1 cellular context compared by ENCODE assay signal in the genomic region with DNA sequence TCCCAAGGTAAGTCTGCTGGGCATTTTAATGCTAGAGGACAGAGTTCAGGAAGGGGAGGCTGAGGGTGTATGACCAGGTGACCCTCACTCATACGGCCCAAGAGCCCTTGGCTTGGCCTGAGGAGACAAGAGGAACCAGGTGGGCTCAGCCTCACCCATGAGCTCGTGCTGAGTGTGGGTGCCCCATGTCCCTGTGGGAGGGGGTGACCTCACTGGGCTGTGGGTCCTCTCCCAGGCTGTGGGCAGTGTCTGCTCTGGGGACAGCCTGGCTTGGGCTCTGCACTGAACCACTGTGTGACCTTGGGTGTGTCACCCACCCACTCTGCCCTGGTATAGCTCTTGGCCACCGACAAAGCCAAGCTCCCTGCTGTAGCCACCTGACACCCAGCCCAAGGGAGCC.
TF ChIP-seq lines count a peak whose summit lies in the region.

No MANE protein-coding gene starts in this region.

TF ChIP-seq in HepG2, 621 proteins besides CTCF, POLR2A, EP300 and RAD21 (continued from another document):
- TF ChIP-seq PBX2 (CRISPR knock-in tag; IDR thresholded peaks at IDR 0.05) (no peak), RXRB (CRISPR knock-in tag; IDR thresholded peaks at IDR 0.05; ENCODE audit: borderline replicate concordance) (no peak), MATR3 (CRISPR knock-in tag; IDR thresholded peaks at IDR 0.05) (no peak), MIER3 (CRISPR knock-in tag; IDR thresholded peaks at IDR 0.05; ENCODE audit: borderline replicate concordance) (no peak), MEIS1 (CRISPR knock-in tag; IDR thresholded peaks at IDR 0.05; ENCODE audit: borderline replicate concordance) (no peak), FOXM1 (CRISPR knock-in tag; IDR thresholded peaks at IDR 0.05) (no peak), KLF9 (CRISPR knock-in tag; IDR thresholded peaks at IDR 0.05; ENCODE audit: low read depth) (no peak)
